In the genomic region with DNA sequence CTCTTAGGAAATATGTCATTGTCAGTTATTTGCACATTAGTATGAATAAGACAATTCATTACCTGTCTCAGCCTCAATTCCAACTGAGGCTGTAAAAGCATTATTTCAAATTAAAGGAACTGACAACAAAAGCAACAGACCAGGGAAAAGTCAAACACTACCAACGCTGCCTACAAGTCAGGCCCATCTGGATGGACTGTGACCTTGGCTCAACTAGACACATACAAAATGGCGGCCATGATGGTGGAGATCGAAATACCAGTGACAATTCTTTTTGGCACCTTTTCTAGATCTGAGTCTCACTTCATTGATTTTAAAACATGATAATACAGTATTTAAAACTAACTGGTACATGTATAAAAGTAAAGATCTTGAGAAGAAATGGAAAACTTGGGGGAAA, we compare ENCODE assay signal across 40 cellular contexts.
"Had no signal": no experiment of that assay in that cellular context is flagged by ENCODE, and none has a peak within 500 bp of the region (broad histone marks: within the 10 kb centered on the region; RNA-seq: fewer than 3 reads in every experiment).

No MANE protein-coding gene starts in this region.

- H3K9me3 Mint-ChIP-seq: activated naive CD4-positive, alpha-beta T cell treated with anti-CD3 and anti-CD28 coated beads for 36 hours; activated naive CD4-positive, alpha-beta T cell treated with anti-CD3 and anti-CD28 coated beads, Interleukin-2, amount 10 ng/mL, durations not matched to agents 7 days and 5 days; activated naive CD4-positive, alpha-beta T cell treated with anti-CD3 and anti-CD28 coated beads, Interleukin-2, amount 50 U/mL, for 24 hours; activated naive CD4-positive, alpha-beta T cell treated with anti-CD3 and anti-CD28 coated beads, Interleukin-2, amount 50 U/mL, for 72 hours; activated naive CD8-positive, alpha-beta T cell treated with anti-CD3 and anti-CD28 coated beads for 36 hours; activated naive CD8-positive, alpha-beta T cell treated with anti-CD3 and anti-CD28 coated beads, Interleukin-2, amount 10 ng/mL, durations not matched to agents 7 days and 5 days; activated naive CD8-positive, alpha-beta T cell treated with anti-CD3 and anti-CD28 coated beads, Interleukin-2, amount 50 U/mL, for 24 hours; activated T-cell treated with anti-CD3 and anti-CD28 coated beads, Interleukin-2, amount 50 U/mL, for 24 hours; activated T-cell treated with anti-CD3 and anti-CD28 coated beads, Interleukin-2, amount 50 U/mL, for 72 hours; activated T-helper 1 cell treated with anti-CD3 and anti-CD28 coated beads, Interleukin-12 subunit alpha, Interleukin-12 subunit beta, Interleukin-2, Interleukin-4 antibody, amounts not matched to agents 30 ng/mL and 10 ng/mL and 1 ng/mL, durations not matched to agents 14 hours and 24 hours and 36 hours; activated T-helper 17 cell treated with anti-CD3 and anti-CD28 coated beads, Interleukin-2, amount 50 U/mL, for 72 hours; activated T-helper 2 cell treated with anti-CD3 and anti-CD28 coated beads, Interferon-gamma antibody, Interleukin-2, Interleukin-4, amounts not matched to agents 10 μg/mL and 5 μg/mL and 100 μg/mL, durations not matched to agents 14 hours and 24 hours and 36 hours; brain; central memory CD8-positive, alpha-beta T cell had no signal

- H3K36me3 Mint-ChIP-seq: activated naive CD4-positive, alpha-beta T cell treated with anti-CD3 and anti-CD28 coated beads, Interleukin-2, amount 10 ng/mL, durations not matched to agents 7 days and 5 days; activated naive CD4-positive, alpha-beta T cell treated with anti-CD3 and anti-CD28 coated beads, Interleukin-2, amount 50 U/mL, for 24 hours; activated naive CD4-positive, alpha-beta T cell treated with anti-CD3 and anti-CD28 coated beads, Interleukin-2, amount 50 U/mL, for 72 hours; activated naive CD8-positive, alpha-beta T cell; activated naive CD8-positive, alpha-beta T cell treated with anti-CD3 and anti-CD28 coated beads for 36 hours; activated naive CD8-positive, alpha-beta T cell treated with anti-CD3 and anti-CD28 coated beads, Interleukin-2, amount 10 ng/mL, durations not matched to agents 7 days and 5 days; brain had no signal

- DNase-seq: activated effector memory CD4-positive, alpha-beta T cell treated with anti-CD3 and anti-CD28 coated beads, Interleukin-2, amount 50 U/mL, for 16 hours; activated effector memory CD4-positive, alpha-beta T cell treated with Interleukin-2 at 50 U/mL for 16 hours; activated gamma-delta T cell; activated gamma-delta T cell treated with Interleukin-2 at 50 U/mL for 16 hours; activated naive CD4-positive, alpha-beta T cell; activated naive CD4-positive, alpha-beta T cell treated with anti-CD3 and anti-CD28 coated beads for 36 hours; activated naive CD4-positive, alpha-beta T cell treated with anti-CD3 and anti-CD28 coated beads, Interleukin-2, amount 10 ng/mL, durations not matched to agents 7 days and 5 days; activated naive CD4-positive, alpha-beta T cell treated with anti-CD3 and anti-CD28 coated beads, Interleukin-2, amount 50 U/mL, for 16 hours; activated naive CD4-positive, alpha-beta T cell treated with Interleukin-2 at 50 U/mL for 16 hours; activated naive CD8-positive, alpha-beta T cell treated with anti-CD3 and anti-CD28 coated beads for 36 hours; activated naive CD8-positive, alpha-beta T cell treated with anti-CD3 and anti-CD28 coated beads, Interleukin-2, amount 10 ng/mL, durations not matched to agents 7 days and 5 days; activated naive CD8-positive, alpha-beta T cell treated with anti-CD3 and anti-CD28 coated beads, Interleukin-2, amount 50 U/mL, for 24 hours; activated T-cell treated with anti-CD3 and anti-CD28 coated beads, Interleukin-2, amount 50 U/mL, for 1 hour; activated T-cell treated with anti-CD3 and anti-CD28 coated beads, Interleukin-2, amount 50 U/mL, for 24 hours; activated T-cell treated with anti-CD3 and anti-CD28 coated beads, Interleukin-2, amount 50 U/mL, for 4 hours; activated T-cell treated with anti-CD3 and anti-CD28 coated beads, Interleukin-2, amount 50 U/mL, for 48 hours; activated T-cell treated with anti-CD3 and anti-CD28 coated beads, Interleukin-2, amount 50 U/mL, for 72 hours; adrenal gland; amniotic stem cell; amygdala; anterior cingulate cortex; aorta; body of pancreas; brain microvascular endothelial cell; caudate nucleus; central memory CD4-positive, alpha-beta T cell; cerebellar nuclear complex had no signal

- H3K27me3 ChIP-seq: adrenal gland, ascending aorta, body of pancreas, brain microvascular endothelial cell, breast epithelium, cardiac muscle cell had no signal

- H3K36me3 ChIP-seq: adrenal gland, ascending aorta, brain microvascular endothelial cell, breast epithelium, cardiac muscle cell had no signal

- H3K4me1 ChIP-seq: adrenal gland, ascending aorta, body of pancreas, breast epithelium had no signal

- FAIRE-seq: astrocyte, bronchial epithelial cell had no signal

- H3K4me3 ChIP-seq: adrenal gland, ascending aorta, body of pancreas, breast epithelium, cardiac muscle cell had no signal

- H3K9me3 ChIP-seq: adrenal gland, ascending aorta, body of pancreas, breast epithelium had no signal

- H3K27ac Mint-ChIP-seq: activated naive CD4-positive, alpha-beta T cell treated with anti-CD3 and anti-CD28 coated beads for 36 hours; activated naive CD4-positive, alpha-beta T cell treated with anti-CD3 and anti-CD28 coated beads, Interleukin-2, amount 10 ng/mL, durations not matched to agents 7 days and 5 days; activated naive CD4-positive, alpha-beta T cell treated with anti-CD3 and anti-CD28 coated beads, Interleukin-2, amount 50 U/mL, for 24 hours; activated naive CD4-positive, alpha-beta T cell treated with anti-CD3 and anti-CD28 coated beads, Interleukin-2, amount 50 U/mL, for 72 hours; activated naive CD8-positive, alpha-beta T cell; activated naive CD8-positive, alpha-beta T cell treated with anti-CD3 and anti-CD28 coated beads for 36 hours; activated naive CD8-positive, alpha-beta T cell treated with anti-CD3 and anti-CD28 coated beads, Interleukin-2, amount 10 ng/mL, durations not matched to agents 7 days and 5 days; activated naive CD8-positive, alpha-beta T cell treated with anti-CD3 and anti-CD28 coated beads, Interleukin-2, amount 50 U/mL, for 24 hours; activated T-cell treated with anti-CD3 and anti-CD28 coated beads, Interleukin-2, amount 50 U/mL, for 24 hours; activated T-cell treated with anti-CD3 and anti-CD28 coated beads, Interleukin-2, amount 50 U/mL, for 72 hours; activated T-helper 1 cell treated with anti-CD3 and anti-CD28 coated beads, Interleukin-12 subunit alpha, Interleukin-12 subunit beta, Interleukin-2, Interleukin-4 antibody, amounts not matched to agents 30 ng/mL and 10 ng/mL and 1 ng/mL, durations not matched to agents 14 hours and 24 hours and 36 hours; activated T-helper 17 cell treated with anti-CD3 and anti-CD28 coated beads, Interleukin-2, amount 50 U/mL, for 72 hours; activated T-helper 2 cell treated with anti-CD3 and anti-CD28 coated beads, Interferon-gamma antibody, Interleukin-2, Interleukin-4, amounts not matched to agents 10 μg/mL and 5 μg/mL and 100 μg/mL, durations not matched to agents 14 hours and 24 hours and 36 hours; brain had no signal

- H3K27ac ChIP-seq: adrenal gland, ascending aorta, body of pancreas, brain microvascular endothelial cell, breast epithelium, cardiac muscle cell had no signal

- H3K4me3 Mint-ChIP-seq: activated naive CD4-positive, alpha-beta T cell treated with anti-CD3 and anti-CD28 coated beads for 36 hours; activated naive CD4-positive, alpha-beta T cell treated with anti-CD3 and anti-CD28 coated beads, Interleukin-2, amount 10 ng/mL, durations not matched to agents 7 days and 5 days; activated naive CD4-positive, alpha-beta T cell treated with anti-CD3 and anti-CD28 coated beads, Interleukin-2, amount 50 U/mL, for 24 hours; activated naive CD8-positive, alpha-beta T cell; activated naive CD8-positive, alpha-beta T cell treated with anti-CD3 and anti-CD28 coated beads for 36 hours; activated naive CD8-positive, alpha-beta T cell treated with anti-CD3 and anti-CD28 coated beads, Interleukin-2, amount 10 ng/mL, durations not matched to agents 7 days and 5 days; activated naive CD8-positive, alpha-beta T cell treated with anti-CD3 and anti-CD28 coated beads, Interleukin-2, amount 50 U/mL, for 24 hours; activated T-cell treated with anti-CD3 and anti-CD28 coated beads, Interleukin-2, amount 50 U/mL, for 24 hours; activated T-cell treated with anti-CD3 and anti-CD28 coated beads, Interleukin-2, amount 50 U/mL, for 4 hours; activated T-cell treated with anti-CD3 and anti-CD28 coated beads, Interleukin-2, amount 50 U/mL, for 72 hours; activated T-helper 1 cell treated with anti-CD3 and anti-CD28 coated beads, Interleukin-12 subunit alpha, Interleukin-12 subunit beta, Interleukin-2, Interleukin-4 antibody, amounts not matched to agents 30 ng/mL and 10 ng/mL and 1 ng/mL, durations not matched to agents 14 hours and 24 hours and 36 hours; activated T-helper 17 cell treated with anti-CD3 and anti-CD28 coated beads, Interleukin-2, amount 50 U/mL, for 72 hours; brain; central memory CD8-positive, alpha-beta T cell had no signal

- ATAC-seq: activated naive CD4-positive, alpha-beta T cell treated with anti-CD3 and anti-CD28 coated beads, Interleukin-2, amount 50 U/mL, for 72 hours; activated naive CD8-positive, alpha-beta T cell treated with anti-CD3 and anti-CD28 coated beads, Interleukin-2, amount 50 U/mL, for 24 hours; activated T-cell treated with anti-CD3 and anti-CD28 coated beads, Interleukin-2, amount 50 U/mL, for 4 hours; activated T-cell treated with anti-CD3 and anti-CD28 coated beads, Interleukin-2, amount 50 U/mL, for 72 hours; activated T-helper 17 cell treated with anti-CD3 and anti-CD28 coated beads, Interleukin-2, amount 50 U/mL, for 72 hours; body of pancreas had no signal

- H3K4me1 Mint-ChIP-seq: activated naive CD4-positive, alpha-beta T cell treated with anti-CD3 and anti-CD28 coated beads, Interleukin-2, amount 10 ng/mL, durations not matched to agents 7 days and 5 days; activated naive CD8-positive, alpha-beta T cell treated with anti-CD3 and anti-CD28 coated beads, Interleukin-2, amount 50 U/mL, for 24 hours; activated T-helper 17 cell treated with anti-CD3 and anti-CD28 coated beads, Interleukin-2, amount 50 U/mL, for 72 hours had no signal
